ENCODE assay signal across 19 cellular contexts in the genomic region with DNA sequence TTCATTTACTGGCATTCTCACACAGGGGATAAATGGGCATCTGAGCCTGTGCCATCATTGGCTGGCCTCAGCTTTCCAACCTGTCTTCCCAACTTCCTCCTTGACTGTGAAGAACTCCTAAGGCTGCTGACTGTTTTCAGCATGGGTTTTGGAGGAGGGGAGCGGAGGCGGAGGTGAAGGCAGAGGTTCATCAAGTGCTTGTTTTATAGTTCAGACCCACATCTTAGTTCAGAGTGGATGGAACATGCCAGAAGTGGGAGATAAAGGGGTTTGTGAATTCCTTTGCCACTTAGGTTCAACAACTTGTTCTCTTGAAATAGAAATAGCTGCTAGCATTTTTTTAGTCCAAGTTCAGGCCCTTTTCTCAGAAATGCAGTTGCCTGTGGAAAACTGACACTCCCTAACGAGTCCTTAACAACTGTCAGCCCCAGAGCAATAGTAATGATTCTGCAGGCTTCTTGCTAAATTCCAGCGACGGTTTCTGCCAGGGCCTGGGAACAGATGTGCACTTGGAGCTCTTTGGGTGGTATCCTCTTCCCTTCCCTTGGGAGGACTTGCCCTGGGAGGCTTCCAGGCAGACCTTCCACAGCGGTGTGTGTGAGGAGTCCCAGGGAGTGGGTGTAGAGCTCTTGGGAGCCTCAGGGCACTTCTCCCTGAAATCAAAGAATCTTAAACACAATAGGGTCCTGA. TPM values are rescaled to one million over a fixed set of nuclear protein-coding genes. Genes with fewer than 3 reads are reported as not detected.
DNase-seq lines count a peak whose midpoint lies in the region; ATAC-seq, FAIRE-seq and TF ChIP-seq lines count a peak whose summit lies in the region.
"Had no signal": no experiment of that assay in that cellular context is flagged by ENCODE, and none has a peak within 500 bp of the region (broad histone marks: within the 10 kb centered on the region; RNA-seq: fewer than 3 reads in every experiment).

No MANE protein-coding gene starts in this region.

- ATAC-seq in left lung (peak; percentile 88), aorta (ENCODE audit: low FRiP score) (peak; percentile 10), HG02840 (IDR thresholded peaks at IDR 0.05; ENCODE audit: low FRiP score, unreplicated experiment) (no peak), GM21515 (IDR thresholded peaks at IDR 0.05; ENCODE audit: unreplicated experiment) (no peak)
- ATAC-seq: activated CD4-positive, alpha-beta T cell treated with anti-CD3 and anti-CD28 coated beads for 36 hours; activated naive CD8-positive, alpha-beta T cell treated with anti-CD3 and anti-CD28 coated beads, Interleukin-2, amount 50 U/mL, for 24 hours; psoas muscle had no signal

- intact Hi-C loops in cardiac septum (cut with DNase I) (no loop called here), left lung (cut with DNase I) (no loop called here), aorta (cut with DNase I) (no loop called here)

- no peak overlapping the region for H3K9ac ChIP-seq in astrocyte (ENCODE audit: low read length)

- no peak overlapping the region for H3K4me2 ChIP-seq in astrocyte (ENCODE audit: low read length)

- peaks cover 4% of the 10 kb centered on the region for H3K27me3 Mint-ChIP-seq in astrocyte (ENCODE audit: low read depth, unreplicated experiment)
- H3K27me3 Mint-ChIP-seq: activated CD4-positive, alpha-beta T cell treated with anti-CD3 and anti-CD28 coated beads for 36 hours; activated naive CD8-positive, alpha-beta T cell treated with anti-CD3 and anti-CD28 coated beads, Interleukin-2, amount 50 U/mL, for 24 hours had no signal

- no peak overlapping the region for H3K4me3 Mint-ChIP-seq in astrocyte (ENCODE audit: unreplicated experiment)
- H3K4me3 Mint-ChIP-seq: activated CD4-positive, alpha-beta T cell treated with anti-CD3 and anti-CD28 coated beads for 36 hours; activated naive CD8-positive, alpha-beta T cell treated with anti-CD3 and anti-CD28 coated beads, Interleukin-2, amount 50 U/mL, for 24 hours; CD8-positive, alpha-beta memory T cell; HFFc6; stimulated activated effector memory CD8-positive, alpha-beta T cell treated with anti-CD3 and anti-CD28 coated beads, Interleukin-12 subunit alpha, Interleukin-12 subunit beta, amount 100 ng/mL, for 72 hours had no signal

- DNase-seq in cardiac muscle cell (ENCODE audit: low read depth in 1 of 2, low spot score in 1 of 2) (peak; percentile 25 to 26), cardiac septum (ENCODE audit: low spot score) (no peak), astrocyte (ENCODE audit: low read depth) (no peak), left lung (peak in 1 of 2 donors; percentile 53), aorta (no peak)
- DNase-seq in activated CD4-positive, alpha-beta T cell treated with anti-CD3 and anti-CD28 coated beads, Interleukin-2, amount 50 U/mL, for 1 hour: no peak
- DNase-seq: activated CD4-positive, alpha-beta T cell treated with anti-CD3 and anti-CD28 coated beads for 36 hours; activated naive CD8-positive, alpha-beta T cell treated with anti-CD3 and anti-CD28 coated beads, Interleukin-2, amount 50 U/mL, for 24 hours; caudate nucleus; CD8-positive, alpha-beta memory T cell; effector CD4-positive, alpha-beta T cell; HFFc6; NCI-H1417 treated with DMSO at 0.1 percent for 48 hours; stimulated activated CD4-positive, alpha-beta T cell treated with anti-CD3 and anti-CD28 coated beads, Interleukin-12 subunit alpha, Interleukin-12 subunit beta, amount 100 ng/mL, for 4 hours; thyroid gland had no signal

- no peaks in the 10 kb centered on the region for H3K36me3 ChIP-seq in cardiac muscle cell
- no peaks in the 10 kb centered on the region for H3K36me3 ChIP-seq in astrocyte (ENCODE audit: insufficient read depth, low read length)
- H3K36me3 ChIP-seq in left lung: no peaks in the 10 kb centered on the region
- H3K36me3 ChIP-seq in aorta (ENCODE audit: control insufficient read depth in 1 of 2, insufficient read depth in 2 of 2, low read length in 1 of 2): no peaks in the 10 kb centered on the region
- H3K36me3 ChIP-seq: thyroid gland had no signal

- H3K27ac ChIP-seq in cardiac muscle cell: peak overlapping the region; percentile 38
- no peak overlapping the region for H3K27ac ChIP-seq in astrocyte (ENCODE audit: low read depth, low read length)
- no peak overlapping the region for H3K27ac ChIP-seq in left lung
- H3K27ac ChIP-seq in aorta (ENCODE audit: low read depth in 1 of 2, low read length in 2 of 2): peak overlapping the region in 1 of 2 donors; percentile 40
- H3K27ac ChIP-seq: psoas muscle, thyroid gland had no signal

- H3K27ac Mint-ChIP-seq in astrocyte (ENCODE audit: unreplicated experiment): no peak overlapping the region
- H3K27ac Mint-ChIP-seq: activated CD4-positive, alpha-beta T cell treated with anti-CD3 and anti-CD28 coated beads for 36 hours; activated naive CD8-positive, alpha-beta T cell treated with anti-CD3 and anti-CD28 coated beads, Interleukin-2, amount 50 U/mL, for 24 hours; HFFc6; stimulated activated effector memory CD8-positive, alpha-beta T cell treated with anti-CD3 and anti-CD28 coated beads, Interleukin-12 subunit alpha, Interleukin-12 subunit beta, amount 100 ng/mL, for 72 hours had no signal

- H3K4me1 ChIP-seq in cardiac muscle cell (ENCODE audit: low read depth): peaks cover 10% of the 10 kb centered on the region
- H3K4me1 ChIP-seq in astrocyte (ENCODE audit: insufficient read depth, low read length): no peaks in the 10 kb centered on the region
- H3K4me1 ChIP-seq in left lung: peaks cover 0 to 11% of the 10 kb centered on the region in 2 donors
- H3K4me1 ChIP-seq in aorta (ENCODE audit: control insufficient read depth in 1 of 2, insufficient read depth in 2 of 2, low read length in 2 of 2): peaks cover 0 to 2% of the 10 kb centered on the region in 2 donors
- H3K4me1 ChIP-seq: thyroid gland had no signal

- H3K36me3 Mint-ChIP-seq in astrocyte (ENCODE audit: low read depth, unreplicated experiment): no peaks in the 10 kb centered on the region
- H3K36me3 Mint-ChIP-seq: stimulated activated effector memory CD8-positive, alpha-beta T cell treated with anti-CD3 and anti-CD28 coated beads, Interleukin-12 subunit alpha, Interleukin-12 subunit beta, amount 100 ng/mL, for 72 hours had no signal

- FAIRE-seq in astrocyte (lab: Jason Lieb, UNC): peak; percentile 49

- H2AFZ ChIP-seq in astrocyte (ENCODE audit: low read depth, low read length): no peak overlapping the region

- no peaks in the 10 kb centered on the region for H3K9me3 ChIP-seq in cardiac muscle cell (ENCODE audit: low read depth)
- H3K9me3 ChIP-seq in astrocyte (ENCODE audit: insufficient read depth, low read depth, low read length): no peaks in the 10 kb centered on the region
- no peaks in the 10 kb centered on the region for H3K9me3 ChIP-seq in left lung
- H3K9me3 ChIP-seq in aorta (ENCODE audit: control insufficient read depth, low read length): no peaks in the 10 kb centered on the region
- H3K9me3 ChIP-seq: psoas muscle, thyroid gland had no signal

- H3K79me2 ChIP-seq in astrocyte (ENCODE audit: insufficient read depth, low read length): no peaks in the 10 kb centered on the region

- WGBS in aorta, 2 donors: 45 to 49% methylated on average over 6 of the region's 6 CpGs

- H3K9me3 Mint-ChIP-seq in astrocyte (ENCODE audit: unreplicated experiment): peaks cover 1% of the 10 kb centered on the region
- H3K9me3 Mint-ChIP-seq: activated naive CD8-positive, alpha-beta T cell treated with anti-CD3 and anti-CD28 coated beads, Interleukin-2, amount 50 U/mL, for 24 hours; CD8-positive, alpha-beta memory T cell; HFFc6; stimulated activated effector memory CD8-positive, alpha-beta T cell treated with anti-CD3 and anti-CD28 coated beads, Interleukin-12 subunit alpha, Interleukin-12 subunit beta, amount 100 ng/mL, for 72 hours had no signal

- H4K20me1 ChIP-seq in astrocyte (ENCODE audit: insufficient read depth, low read length): no peaks in the 10 kb centered on the region

- H3K4me1 Mint-ChIP-seq in astrocyte (ENCODE audit: low read depth, unreplicated experiment): no peaks in the 10 kb centered on the region
- H3K4me1 Mint-ChIP-seq: activated CD4-positive, alpha-beta T cell treated with anti-CD3 and anti-CD28 coated beads for 36 hours; stimulated activated effector memory CD8-positive, alpha-beta T cell treated with anti-CD3 and anti-CD28 coated beads, Interleukin-12 subunit alpha, Interleukin-12 subunit beta, amount 100 ng/mL, for 72 hours had no signal

- H3K27me3 ChIP-seq in cardiac muscle cell (no peaks in the 10 kb centered on the region), astrocyte (ENCODE audit: insufficient read depth, low read length) (no peaks in the 10 kb centered on the region), left lung (no peaks in the 10 kb centered on the region), aorta (ENCODE audit: control insufficient read depth in 1 of 2, insufficient read depth in 2 of 2, low read length in 1 of 2) (no peaks in the 10 kb centered on the region)
- H3K27me3 ChIP-seq: thyroid gland had no signal

- no peak overlapping the region for H3K4me3 ChIP-seq in cardiac muscle cell
- no peak overlapping the region for H3K4me3 ChIP-seq in astrocyte (ENCODE audit: insufficient read depth, low read depth, low read length)
- H3K4me3 ChIP-seq in left lung: no peak overlapping the region
- H3K4me3 ChIP-seq in aorta (ENCODE audit: low read length in 2 of 2): no peak overlapping the region
- H3K4me3 ChIP-seq: psoas muscle, thyroid gland had no signal

- TF ChIP-seq CTCF in cardiac muscle cell (IDR thresholded peaks at IDR 0.05; ENCODE audit: low read depth, low read length) (no peak), astrocyte (IDR thresholded peaks at IDR 0.05; ENCODE audit: insufficient read depth, low read depth, low read length) (no peak), left lung (IDR thresholded peaks at IDR 0.05) (no peak)

RNA-seq across cellular contexts. Expression of gene ITGA6, which starts 30.1 kb away (rescaled TPM):
- total RNA-seq in cardiac muscle cell (20.5 and 28.3 TPM in 2 replicates), cardiac septum (38.9 TPM), astrocyte (21.1 and 35.3 TPM in 2 replicates), left lung (10 to 100 TPM; 43.1 to 67.5 TPM), aorta (10 to 100 TPM; 49.0 to 67.6 TPM)
- polyA plus RNA-seq in cardiac muscle cell (16.3 and 22.3 TPM in 2 replicates), aorta (1 to 10 TPM in 1 of 2 donors, under 1 TPM in 1; 0.46 to 4.0 TPM)

Comparison
In these comparisons a context has a peak if more than half of its experiments do, and no peak if none do; other contexts are left out.
1. DNase-seq: peak in cardiac muscle cell (2 of 2); none in cardiac septum (single experiment), astrocyte (single experiment), aorta (0 of 2) and activated CD4-positive, alpha-beta T cell treated with anti-CD3 and anti-CD28 coated beads, Interleukin-2, amount 50 U/mL, for 1 hour (single experiment).
2. ATAC-seq: peak in left lung (single experiment) and aorta (single experiment); none in HG02840 (single experiment) and GM21515 (single experiment).